Comparison of ENCODE assay signal across 18 cellular contexts in genomic region chr12:1702708-1703107, GRCh38. TPM values are rescaled to one million over a fixed set of nuclear protein-coding genes. Genes with fewer than 3 reads are reported as not detected.
DNase-seq lines count a peak whose midpoint lies in the region; ATAC-seq, FAIRE-seq and TF ChIP-seq lines count a peak whose summit lies in the region.
"Had no signal": no experiment of that assay in that cellular context is flagged by ENCODE, and none has a peak within 500 bp of the region (broad histone marks: within the 10 kb centered on the region; RNA-seq: fewer than 3 reads in every experiment).

No MANE protein-coding gene starts in this region.

- peaks cover 5% of the 10 kb centered on the region for H3K9me3 Mint-ChIP-seq in mesothelial cell of epicardium

- H4K20me1 ChIP-seq in Loucy (ENCODE audit: insufficient read depth, low read length, poor library complexity, severe bottlenecking) = peaks cover 86% of the 10 kb centered on the region

- H3F3A ChIP-seq in Loucy (ENCODE audit: low read depth) = no peaks in the 10 kb centered on the region

- H3K4me1 Mint-ChIP-seq in mesothelial cell of epicardium = peaks cover 30% of the 10 kb centered on the region

- H2AFZ ChIP-seq in Loucy (ENCODE audit: low read length) = no peak overlapping the region

- peaks cover 44% of the 10 kb centered on the region for H3K4me1 ChIP-seq in Loucy (ENCODE audit: insufficient read depth, low read length, poor library complexity, severe bottlenecking)

- no peaks in the 10 kb centered on the region for H3K9me2 ChIP-seq in Loucy (replicated peaks; ENCODE audit: low read depth, low read length)

- intact Hi-C loops in cardiac septum (cut with DNase I) = no loop called here

- DNase-seq in mesothelial cell of epicardium (ENCODE audit: low spot score in 2 of 2, unreplicated experiment in 2 of 2) (no peak), dedifferentiated amniotic fluid mesenchymal stem cell (ENCODE audit: extremely low spot score) (no peak), cardiac septum (ENCODE audit: low spot score) (no peak), NCI-H345 treated with DMSO at 0.1 percent for 48 hours (lab: John Stamatoyannopoulos, UW; ENCODE audit: unreplicated experiment) (no peak)
- DNase-seq: GDM1, GOT3, NCI-H1694 treated with DMSO at 0.1 percent for 48 hours, NCI-H2227 treated with DMSO at 0.1 percent for 48 hours, NCI-H524, NCI-H82, RPMI8226, SHP77 treated with DMSO at 0.1 percent for 48 hours had no signal

- no peak for TF ChIP-seq CTCF in Loucy (conservative IDR thresholded peaks at IDR 0.05; ENCODE audit: low read length)
- no peak for TF ChIP-seq CTCF in mesothelial cell of epicardium (IDR thresholded peaks at IDR 0.05; ENCODE audit: unreplicated experiment)

- no peak overlapping the region for H3K4me3 Mint-ChIP-seq in mesothelial cell of epicardium

- H3K79me2 ChIP-seq in Loucy (ENCODE audit: insufficient read depth, low read length) = peaks cover 98% of the 10 kb centered on the region

- H3K27ac Mint-ChIP-seq in mesothelial cell of epicardium = peak overlapping the region; percentile 29

- H3K27me3 Mint-ChIP-seq in mesothelial cell of epicardium (ENCODE audit: low read depth) = no peaks in the 10 kb centered on the region

- peak overlapping the region; percentile 11 for H3K4me2 ChIP-seq in Loucy (ENCODE audit: low read depth, low read length, poor library complexity, severe bottlenecking)

- no peak overlapping the region for H3K4me3 ChIP-seq in Loucy (ENCODE audit: low read length, poor library complexity, severe bottlenecking)
- H3K4me3 ChIP-seq: BLaER1 treated with 17β-estradiol and CSF1 and Interleukin-3, amounts not matched to agents 10 nM and 100 nM had no signal

- no peak for ATAC-seq in HG02973 (IDR thresholded peaks at IDR 0.05; ENCODE audit: unreplicated experiment)
- ATAC-seq: HCT116, SK-N-SH treated with all-trans-retinoic acid at 6 μM for 48 hours had no signal

- no peaks in the 10 kb centered on the region for H3K27me3 ChIP-seq in Loucy (ENCODE audit: insufficient read depth, low read length, poor library complexity, severe bottlenecking)
- H3K27me3 ChIP-seq: BLaER1 treated with 17β-estradiol and CSF1 and Interleukin-3, amounts not matched to agents 10 nM and 100 nM had no signal

- no peaks in the 10 kb centered on the region for H3K9me3 ChIP-seq in Loucy (ENCODE audit: insufficient read depth, low read depth, low read length)

- H3K36me3 ChIP-seq in Loucy (ENCODE audit: insufficient read depth, low read length) = no peaks in the 10 kb centered on the region

- FAIRE-seq in endometrium (lab: Jason Lieb, UNC) = peak; percentile 41

- H3K9ac ChIP-seq in Loucy (ENCODE audit: low read depth, low read length, poor library complexity, severe bottlenecking) = no peak overlapping the region

- peaks cover 9% of the 10 kb centered on the region for H3K36me3 Mint-ChIP-seq in mesothelial cell of epicardium

RNA-seq across cellular contexts. Expression of gene ADIPOR2, which starts 11.8 kb away (rescaled TPM):
- total RNA-seq in mesothelial cell of epicardium (77.2 to 87.3 TPM (median 77.4 TPM) in 3 replicates), cardiac septum (33.4 TPM)
